8 cellular contexts compared by ENCODE assay signal in the genomic region with DNA sequence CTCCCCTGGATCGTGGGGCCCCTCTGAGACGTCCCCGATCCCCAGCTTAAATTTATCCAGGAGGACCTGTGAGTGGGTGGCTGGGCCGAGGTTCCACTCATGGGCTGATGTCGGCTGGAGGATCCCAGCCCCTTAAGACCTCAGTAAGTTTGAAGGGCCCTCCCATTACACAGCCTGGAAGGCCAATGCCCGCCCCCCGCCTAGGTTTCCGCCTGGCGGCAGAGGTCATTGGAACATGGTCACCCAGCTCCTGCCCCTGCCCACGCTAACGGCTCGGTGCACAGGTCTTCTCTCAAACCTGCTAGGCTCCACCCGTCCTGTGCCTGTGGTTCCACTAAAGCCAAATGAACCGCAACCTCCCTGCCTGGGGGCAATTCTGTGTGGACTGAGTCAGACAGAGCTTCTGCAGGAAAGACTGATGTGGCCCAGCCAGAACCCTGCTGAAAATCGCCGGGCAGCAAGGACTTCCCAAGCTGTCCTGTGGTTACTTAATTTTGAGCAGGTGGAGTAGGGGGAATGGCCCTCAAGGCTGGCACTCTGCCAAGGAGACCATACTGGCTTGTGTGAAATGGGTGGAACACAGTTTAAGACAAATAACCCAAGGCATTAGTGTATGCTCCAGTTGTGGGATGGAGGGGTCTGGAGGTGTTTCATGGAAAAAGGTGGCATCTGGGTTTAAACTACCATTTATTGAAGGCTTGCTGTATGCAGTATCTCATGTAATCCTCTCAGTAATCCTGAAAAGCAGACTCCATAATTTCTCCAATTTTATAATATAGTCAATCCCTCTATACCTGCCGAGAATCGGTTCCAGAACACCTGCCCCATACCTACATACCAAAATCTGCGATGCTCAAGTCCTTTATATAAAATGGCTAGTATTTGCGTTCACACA. TPM values are rescaled to one million over a fixed set of nuclear protein-coding genes. Genes with fewer than 3 reads are reported as not detected.
DNase-seq lines count a peak whose midpoint lies in the region; ATAC-seq, FAIRE-seq and TF ChIP-seq lines count a peak whose summit lies in the region.

No MANE protein-coding gene starts in this region.

- WGBS in GM12878 (ENCODE audit: insufficient coverage, insufficient replicate concordance, low lambda C conversion rate, missing lambda C conversion rate), result 42% methylated on average over 20 of the region's 20 CpGs

- H3K4me3 ChIP-seq in BLaER1 (peak overlapping the region; percentile 85), GM12878 (peak overlapping the region; percentile 78), iPS-20b (ENCODE audit: low read length) (peak overlapping the region; percentile 82)

- no peak for FAIRE-seq in GM12878 (lab: Jason Lieb, UNC)

- peak overlapping the region; percentile 76 for H2AFZ ChIP-seq in GM12878 (ENCODE audit: control insufficient read depth, low read depth, low read length)

- H3K27ac ChIP-seq in BLaER1 (no peak overlapping the region; the same call in 1 of the 2 replicates), GM12878 (ENCODE audit: control insufficient read depth, insufficient read depth) (no peak overlapping the region), iPS-20b (ENCODE audit: low read length) (peak overlapping the region; percentile 51)

- H3K4me1 ChIP-seq in BLaER1 (peaks cover 13% of the 10 kb centered on the region), GM12878 (ENCODE audit: control insufficient read depth, insufficient read depth, low read length) (peaks cover 8% of the 10 kb centered on the region), iPS-20b (ENCODE audit: insufficient read depth, low read length) (no peaks in the 10 kb centered on the region; the same call in 1 of the 2 replicates)

- no peak for TF ChIP-seq POLR2A in GM12878 (IDR thresholded peaks at IDR 0.05; ENCODE audit: low read depth, low read length)

- DNase-seq in SW 1271 (lab: John Stamatoyannopoulos, UW) (peak; percentile 61 to 81), GM12878 (ENCODE audit: low read depth, low spot score) (no peak), retina (no peak)
- peak; percentile 8 to 25 (median 12) for DNase-seq in stimulated activated CD4-positive, alpha-beta T cell treated with anti-CD3 and anti-CD28 coated beads, Interleukin-12 subunit alpha, Interleukin-12 subunit beta, amount 100 ng/mL, for 48 hours (ENCODE audit: low read depth in 2 of 3, low spot score in 1 of 3)

- intact Hi-C loops in GM12878 (cut with micrococcal nuclease; ENCODE audit: unreplicated experiment), result loop anchor here (10.0 kb wide), 1 partner anchor 267 kb away; no protein-coding TSS in a partner anchor

- CTCF ChIA-PET in GM12878 (lab: Yijun Ruan, JAX), result interaction anchor here (1.8 to 2.5 kb wide), 2 partner anchors 10 to 267 kb away, joined by 4 to 9 read pairs; no protein-coding TSS in a partner anchor

- H3K4me2 ChIP-seq in BLaER1 (peak overlapping the region; percentile 88), GM12878 (ENCODE audit: control insufficient read depth, insufficient read depth) (peak overlapping the region; percentile 92)

- POLR2A ChIA-PET in GM12878 (lab: Charles Lee), result interaction anchor here (0.5 to 1.8 kb wide), 6 partner anchors 10 to 445 kb away, joined by 3 to 7 read pairs (median 4); a partner anchor contains a TSS

- RAD21 ChIA-PET in GM12878 (lab: Charles Lee; ENCODE audit: unreplicated experiment), result interaction anchor here (0.6 to 0.9 kb wide), 3 partner anchors 10 to 219 kb away, joined by 3 read pairs; no protein-coding TSS in a partner anchor

- in situ Hi-C loops in GM12878 (cut with MboI), result no loop called here

- no peak for TF ChIP-seq CTCF in GM12878 (IDR thresholded peaks at IDR 0.05 in 2 of 3, conservative IDR thresholded peaks at IDR 0.05 in 1 of 3; ENCODE audit: control insufficient read depth in 2 of 3, extremely low read depth in 1 of 3, insufficient read depth in 1 of 3, low read depth in 3 of 3, low read length in 3 of 3)

- H3K27me3 ChIP-seq in BLaER1, result no peaks in the 10 kb centered on the region
- no peaks in the 10 kb centered on the region for H3K27me3 ChIP-seq in GM12878 (replicated peaks in 1 of 2; ENCODE audit: control insufficient read depth in 2 of 2, insufficient read depth in 2 of 2, low read length in 1 of 2)
- H3K27me3 ChIP-seq in iPS-20b (ENCODE audit: insufficient read depth, low read length), result peaks cover 10% of the 10 kb centered on the region

- H3K36me3 ChIP-seq in BLaER1, result peaks cover 3% of the 10 kb centered on the region; the same call in 1 of the 2 replicates
- no peaks in the 10 kb centered on the region for H3K36me3 ChIP-seq in GM12878 (ENCODE audit: control insufficient read depth in 2 of 2, insufficient read depth in 2 of 2, low read length in 1 of 2)
- no peaks in the 10 kb centered on the region for H3K36me3 ChIP-seq in iPS-20b (ENCODE audit: insufficient read depth, low read depth, low read length)

- BruUV-seq in GM12878 (replicated peaks; lab: Mats Ljungman, UMichigan), result no TSS peak

- H3K9ac ChIP-seq in BLaER1 (peak overlapping the region; percentile 35; the same call in 1 of the 2 replicates), GM12878 (ENCODE audit: control insufficient read depth, insufficient read depth, low read length) (peak overlapping the region; percentile 20; the same call in 1 of the 2 replicates), iPS-20b (ENCODE audit: low read depth, low read length) (peak overlapping the region; percentile 69; the same call in 1 of the 2 replicates)

- H4K20me1 ChIP-seq in BLaER1, result 0 out of 2 replicates have a peak, but pooled peaks cover 4% of the 10 kb centered on the region
- no peaks in the 10 kb centered on the region for H4K20me1 ChIP-seq in GM12878 (ENCODE audit: control insufficient read depth, insufficient read depth)

- peaks cover 4% of the 10 kb centered on the region; the same call in 1 of the 2 replicates for H3K79me2 ChIP-seq in GM12878 (ENCODE audit: control insufficient read depth, insufficient read depth, low read length)

- TF ChIP-seq RAD21 in Ishikawa (IDR thresholded peaks at IDR 0.05; ENCODE audit: low read depth) (peak; percentile 1; the same call in 1 of the 2 replicates), GM12878 (IDR thresholded peaks at IDR 0.05; ENCODE audit: insufficient read depth, low read depth, low read length) (no peak)

- ATAC-seq in GM21381 (IDR thresholded peaks at IDR 0.05; ENCODE audit: unreplicated experiment), result peak; percentile 5
- ATAC-seq in GM12878, result peak; percentile 56

- H3K9me3 ChIP-seq in BLaER1 (peaks cover 4% of the 10 kb centered on the region), GM12878 (replicated peaks; ENCODE audit: control insufficient read depth, insufficient read depth, low read length) (no peaks in the 10 kb centered on the region), iPS-20b (ENCODE audit: insufficient read depth, low read depth, low read length) (no peaks in the 10 kb centered on the region)

- no peak for TF ChIP-seq EP300 in Ishikawa (IDR thresholded peaks at IDR 0.05; ENCODE audit: borderline replicate concordance)
- no peak for TF ChIP-seq EP300 in GM12878 (IDR thresholded peaks at IDR 0.05; ENCODE audit: borderline replicate concordance in 1 of 2, control insufficient read depth in 1 of 2, low read depth in 2 of 2, low read length in 2 of 2)

- SMC1A ChIA-PET in GM12878 (lab: Charles Lee; ENCODE audit: uncharacterized antibody, unreplicated experiment), result interaction anchor here (0.6 to 1.1 kb wide), 7 partner anchors 10 to 86 kb away, joined by 3 to 5 read pairs (median 3); no protein-coding TSS in a partner anchor

TF ChIP-seq in Ishikawa, 13 proteins besides CTCF, POLR2A, EP300 and RAD21 (continues in another document):
- TF ChIP-seq NFIC (IDR thresholded peaks at IDR 0.05) (peak; percentile 75), TEAD4 (IDR thresholded peaks at IDR 0.05) (no peak)

TF ChIP-seq in GM12878, 131 proteins besides CTCF, POLR2A, EP300 and RAD21:
- TF ChIP-seq NR2F1 (conservative IDR thresholded peaks at IDR 0.05) (peak; percentile 59), MTA2 (IDR thresholded peaks at IDR 0.05; ENCODE audit: low read depth) (0 out of 2 replicates have a peak, but pooled peaks have one; percentile 16), CHD1 (IDR thresholded peaks at IDR 0.05; ENCODE audit: low read depth, low read length) (no peak), RUNX3 (IDR thresholded peaks at IDR 0.05; ENCODE audit: low read length) (peak; percentile 35), BHLHE40 (IDR thresholded peaks at IDR 0.05; ENCODE audit: borderline replicate concordance in 1 of 2, low read depth in 2 of 2, low read length in 1 of 2) (peak in 1 of 2 experiments; percentile 31; a peak in 1 of 4 replicates)

RNA-seq across cellular contexts. Expression of a gene that starts 0.9 kb away (rescaled TPM):
- total RNA-seq in GM12878 (2013; cell fraction: nucleolus; rRNA removed), result 13.1 and 16.1 TPM in 2 replicates
- total RNA-seq in GM12878 (2014; rRNA removed), result 8.1 and 9.8 TPM in 2 replicates
- total RNA-seq in GM12878 (2014; rRNA removed; fragmentation: Illumina TruSeq; extraction: Trizol), result 7.3 and 8.2 TPM in 2 replicates
- 10.0 and 10.1 TPM in 2 replicates for total RNA-seq in GM12878 (2021)
- 2.4 TPM for polyA plus RNA-seq in GM12878 (2011; ENCODE audit: low read depth)
- polyA plus RNA-seq in GM12878 (2011; rRNA removed), result 2.5 and 2.6 TPM in 2 replicates
- 2.2 and 2.8 TPM in 2 replicates for polyA plus RNA-seq in GM12878 (2011; cell fraction: cytosol; rRNA removed)
- 2.7 and 3.3 TPM in 2 replicates for polyA plus RNA-seq in GM12878 (2011; cell fraction: nucleus; rRNA removed)
- polyA plus RNA-seq in GM12878 (2012), result 1.8 and 2.5 TPM in 2 replicates
- 4.2 and 5.2 TPM in 2 replicates for polyA plus RNA-seq in GM12878 (2014; fragmentation: Illumina TruSeq; extraction: Trizol)
- polyA plus RNA-seq in GM12878 (2014; fragmentation: Nextera tagmentation; extraction: Ambion mirVana), result 10 to 100 TPM in 1 of 2 experiments, 1 to 10 TPM in 1; 2.0 to 12.4 TPM
- polyA plus RNA-seq in GM12878 (2014; rRNA removed), result 5.1 and 5.4 TPM in 2 replicates
- polyA plus RNA-seq in GM12878 (2016; fragmentation: Nextera tagmentation; extraction: Ambion mirVana), result 1 to 10 TPM; 4.8 to 6.6 TPM
- 7.1 and 8.9 TPM in 2 replicates for polyA minus RNA-seq in GM12878 (2011; rRNA and poly(A)+ RNA removed)
- polyA minus RNA-seq in GM12878 (2011; cell fraction: cytosol; rRNA and poly(A)+ RNA removed), result 2.3 and 3.7 TPM in 2 replicates
- polyA minus RNA-seq in GM12878 (2011; cell fraction: nucleus; rRNA and poly(A)+ RNA removed), result 2.5 and 4.0 TPM in 2 replicates

Comparison
In these comparisons a context has a peak if more than half of its experiments do, and no peak if none do; other contexts are left out.
1. DNase-seq: peak in SW 1271 (2 of 2) and stimulated activated CD4-positive, alpha-beta T cell treated with anti-CD3 and anti-CD28 coated beads, Interleukin-12 subunit alpha, Interleukin-12 subunit beta, amount 100 ng/mL, for 48 hours (3 of 3); none in GM12878 (single experiment) and retina (single experiment).
2. Peak in every context shown above with its lines, with median percentiles within 50 percentile points of each other: H3K4me3 ChIP-seq and H3K9ac ChIP-seq.